In genomic region chr18:12324991-12325725, GRCh38 we compare ENCODE assay signal across 1 cellular context.
TF ChIP-seq lines count a peak whose summit lies in the region.

No MANE protein-coding gene starts in this region.

TF ChIP-seq in GM12878, 131 proteins besides CTCF, POLR2A, EP300 and RAD21:
- TF ChIP-seq ZNF217 (IDR thresholded peaks at IDR 0.05) (no peak), ZNF622 (IDR thresholded peaks at IDR 0.05) (no peak), BRCA1 (IDR thresholded peaks at IDR 0.05; ENCODE audit: low read depth, low read length) (no peak), PRDM15 (CRISPR knock-in tag; IDR thresholded peaks at IDR 0.05) (no peak), PAX8 (IDR thresholded peaks at IDR 0.05) (no peak), POU2F2 (IDR thresholded peaks at IDR 0.05; ENCODE audit: borderline replicate concordance, low read depth, low read length) (no peak), ZNF24 (IDR thresholded peaks at IDR 0.05) (no peak), RELB (IDR thresholded peaks at IDR 0.05; ENCODE audit: low read depth) (no peak), POLR2AphosphoS2 (IDR thresholded peaks at IDR 0.05; ENCODE audit: low read depth, low read length) (no peak), SUPT20H (IDR thresholded peaks at IDR 0.05; ENCODE audit: borderline replicate concordance, control insufficient read depth, low read depth, low read length) (no peak), ATF2 (IDR thresholded peaks at IDR 0.05; ENCODE audit: low read length) (no peak), ELK1 (IDR thresholded peaks at IDR 0.05; ENCODE audit: low read depth, low read length) (no peak), NRF1 (conservative IDR thresholded peaks at IDR 0.05; ENCODE audit: low read depth, low read length) (no peak), CBX5 (IDR thresholded peaks at IDR 0.05; ENCODE audit: low read depth) (no peak), FOXM1 (IDR thresholded peaks at IDR 0.05; ENCODE audit: low read depth, low read length) (no peak)
